ENCODE assay signal across 9 cellular contexts in genomic region chr10:46555713-46556514, GRCh38. TPM values are rescaled to one million over a fixed set of nuclear protein-coding genes. Genes with fewer than 3 reads are reported as not detected.
DNase-seq lines count a peak whose midpoint lies in the region; ATAC-seq, FAIRE-seq and TF ChIP-seq lines count a peak whose summit lies in the region.
"Had no signal": no experiment of that assay in that cellular context is flagged by ENCODE, and none has a peak within 500 bp of the region (broad histone marks: within the 10 kb centered on the region; RNA-seq: fewer than 3 reads in every experiment).

No MANE protein-coding gene starts in this region.

- no peaks in the 10 kb centered on the region for H3K4me1 ChIP-seq in BE2C
- peaks cover 0 to 15% (median 10%) of the 10 kb centered on the region in 3 donors for H3K4me1 ChIP-seq in gastroesophageal sphincter
- H3K4me1 ChIP-seq in neuron (ENCODE audit: insufficient read depth, low read length), result peaks cover 5% of the 10 kb centered on the region

- no peak for FAIRE-seq in GM19239 (lab: Jason Lieb, UNC)
- FAIRE-seq: G401.6 had no signal

- H3K27me3 ChIP-seq in BE2C (peaks cover 9% of the 10 kb centered on the region), gastroesophageal sphincter (peaks cover 90% of the 10 kb centered on the region), neuron (ENCODE audit: insufficient read depth, low read length) (peaks cover 86% of the 10 kb centered on the region)

- WGBS in gastroesophageal sphincter (ENCODE audit: low coverage in 1 of 2), 2 donors, result 16 to 21% methylated on average over 16 to 34 of the region's 47 CpGs

- no peak for ATAC-seq in gastroesophageal sphincter
- ATAC-seq in HG03095 (IDR thresholded peaks at IDR 0.05; ENCODE audit: unreplicated experiment), result no peak

- no peak for TF ChIP-seq EP300 in gastroesophageal sphincter (IDR thresholded peaks at IDR 0.05)

- DNase-seq in BE2C (peak; percentile 25), cortex of kidney (lab: John Stamatoyannopoulos, UW) (no peak), GM19239 (ENCODE audit: insufficient read length, low spot score) (no peak)
- no peak for DNase-seq in stimulated activated CD4-positive, alpha-beta T cell treated with anti-CD3 and anti-CD28 coated beads, Interleukin-4, amount 100 ng/mL, for 1 hour

- H3K27ac ChIP-seq in gastroesophageal sphincter, result no peak overlapping the region

- H3K36me3 ChIP-seq in BE2C, result no peaks in the 10 kb centered on the region
- H3K36me3 ChIP-seq in gastroesophageal sphincter, result no peaks in the 10 kb centered on the region
- H3K36me3 ChIP-seq in neuron (ENCODE audit: insufficient read depth, low read length), result no peaks in the 10 kb centered on the region

- peak overlapping the region; percentile 61 for H2AFZ ChIP-seq in neuron (ENCODE audit: low read depth, low read length)

- no peak for TF ChIP-seq CTCF in BE2C (IDR thresholded peaks at IDR 0.05; ENCODE audit: low read depth, low read length)
- TF ChIP-seq CTCF in WI38 (IDR thresholded peaks at IDR 0.05; ENCODE audit: low read depth, low read length), result no peak
- TF ChIP-seq CTCF in gastroesophageal sphincter (IDR thresholded peaks at IDR 0.05), result no peak

- H3K4me3 ChIP-seq in BE2C (ENCODE audit: low read depth, low read length), result no peak overlapping the region
- peak overlapping the region; percentile 34; the same call in 1 of the 2 replicates for H3K4me3 ChIP-seq in WI38 (ENCODE audit: low read depth, low read length)
- H3K4me3 ChIP-seq in gastroesophageal sphincter, result peak overlapping the region; percentile 0 to 57
- peak overlapping the region; percentile 33 for H3K4me3 ChIP-seq in neuron (ENCODE audit: low read length)

- no peaks in the 10 kb centered on the region for H3K9me3 ChIP-seq in BE2C
- no peaks in the 10 kb centered on the region for H3K9me3 ChIP-seq in gastroesophageal sphincter
- H3K9me3 ChIP-seq in neuron (ENCODE audit: low read length), result no peaks in the 10 kb centered on the region

- TF ChIP-seq POLR2A in gastroesophageal sphincter (IDR thresholded peaks at IDR 0.05), result no peak

RNA-seq across cellular contexts. Expression of gene GPRIN2, which starts 0.5 kb away (rescaled TPM):
- polyA plus RNA-seq in BE2C (2012; ENCODE audit: insufficient read depth, insufficient read length, low read depth), result not detected
- 1 to 10 TPM in 2 of 4 donors, not detected in 2; 1.2 to 1.6 TPM for total RNA-seq in gastroesophageal sphincter

RNA-seq across cellular contexts. Expression of gene SYT15, which starts 23.0 kb away (rescaled TPM):
- polyA plus RNA-seq in BE2C (2012; ENCODE audit: insufficient read depth, insufficient read length, low read depth), result 1.4 TPM
- total RNA-seq in gastroesophageal sphincter, result 10 to 100 TPM in 2 of 4 donors, 1 to 10 TPM in 2; 1.9 to 11.2 (median 7.4) TPM
